In the genomic region with DNA sequence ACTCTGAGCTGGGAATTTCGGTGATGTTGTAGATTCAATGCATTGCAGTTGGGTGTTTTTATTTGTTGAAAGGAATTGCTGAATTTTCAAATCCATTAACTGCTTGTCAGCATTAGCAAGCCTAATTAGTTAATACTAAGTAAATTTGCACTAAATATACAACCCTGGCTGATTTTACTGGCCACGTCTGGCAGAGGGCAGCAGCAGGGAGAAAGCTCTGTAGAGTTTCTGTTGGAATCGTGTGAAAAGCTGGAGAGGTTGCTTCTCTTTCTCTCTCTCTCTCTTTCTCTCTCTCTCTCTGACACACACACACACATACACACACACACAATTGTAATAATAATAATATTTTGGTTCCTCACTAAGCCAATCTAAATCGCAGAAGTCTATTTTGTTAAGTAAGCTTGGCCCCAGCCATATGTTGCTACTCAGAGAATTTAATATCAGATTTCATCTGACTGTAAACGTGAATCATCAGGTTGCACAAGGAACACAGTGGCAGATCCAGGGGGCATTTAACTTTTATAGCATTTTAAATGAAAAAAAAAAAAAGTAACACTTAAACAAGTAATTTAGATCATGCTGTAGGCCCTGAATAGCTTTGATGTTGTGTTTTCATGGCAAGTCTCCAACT, we compare ENCODE assay signal across 11 cellular contexts.
DNase-seq lines count a peak whose midpoint lies in the region; ATAC-seq and TF ChIP-seq lines count a peak whose summit lies in the region.
"Had no signal": no experiment of that assay in that cellular context is flagged by ENCODE, and none has a peak within 500 bp of the region (broad histone marks: within the 10 kb centered on the region; RNA-seq: fewer than 3 reads in every experiment).

No MANE protein-coding gene starts in this region.

- no peaks in the 10 kb centered on the region for H3K9me3 ChIP-seq in tibial artery

- peaks cover 0 to 5% (median 0%) of the 10 kb centered on the region in 3 donors for H3K36me3 ChIP-seq in tibial artery

- no peak overlapping the region for H3K4me3 ChIP-seq in fibroblast of the aortic adventitia (ENCODE audit: low read depth, low read length)
- no peak overlapping the region for H3K4me3 ChIP-seq in tibial artery

- TF ChIP-seq CTCF in fibroblast of the aortic adventitia (IDR thresholded peaks at IDR 0.05; ENCODE audit: insufficient read depth, low read length) (peak; percentile 35), tibial artery (IDR thresholded peaks at IDR 0.05) (no peak)

- CTCF ChIA-PET in HEK293T (lab: Yijun Ruan, JAX): interaction anchor here (0.6 to 1.1 kb wide), 2 partner anchors 27 kb away, joined by 3 to 4 read pairs; no protein-coding TSS in a partner anchor

- peaks cover 0 to 43% (median 25%) of the 10 kb centered on the region in 4 donors for H3K4me1 ChIP-seq in tibial artery

- POLR2A ChIA-PET in HEK293T (lab: Yijun Ruan, JAX): no interaction called here

- H3K27ac ChIP-seq in tibial artery (peak overlapping the region; percentile 23 to 75), caudate nucleus (ENCODE audit: low read depth, low read length) (no peak overlapping the region)

- peak; percentile 78 for ATAC-seq in SK-N-SH treated with all-trans-retinoic acid at 6 μM for 48 hours

- no peaks in the 10 kb centered on the region for H3K27me3 ChIP-seq in tibial artery

- intact Hi-C loops in tibial artery (cut with DNase I; ENCODE audit: low total_unique reads): no loop called here

- no peak for DNase-seq in HEK293T (ENCODE audit: extremely low spot score)
- peak; percentile 91 for DNase-seq in fibroblast of the aortic adventitia (ENCODE audit: low read depth)
- no peak for DNase-seq in tibial artery
- no peak for DNase-seq in kidney tubule cell (ENCODE audit: low spot score)
- no peak for DNase-seq in caudate nucleus (lab: John Stamatoyannopoulos, UW)
- DNase-seq in NCI-H226: no peak
- DNase-seq: activated CD4-positive, CD25-positive, alpha-beta regulatory T cell; activated effector memory CD4-positive, alpha-beta T cell treated with Interleukin-2 at 50 U/mL for 16 hours; GF-D8; H7 had no signal

TF ChIP-seq in HEK293T, 16 proteins besides CTCF, POLR2A, EP300 and RAD21:
- TF ChIP-seq ZNF384 (IDR thresholded peaks at IDR 0.05): peak; percentile 77
- no peak for TF ChIP-seq LEF1 (IDR thresholded peaks at IDR 0.05; ENCODE audit: borderline replicate concordance)

TF ChIP-seq in SK-N-SH treated with all-trans-retinoic acid at 6 μM for 48 hours, 23 proteins besides CTCF, POLR2A, EP300 and RAD21:
- TF ChIP-seq ISL1 (CRISPR knock-in tag; IDR thresholded peaks at IDR 0.05) (0 out of 2 replicates have a peak, but pooled peaks have one; percentile 19), ARNTL (CRISPR knock-in tag; IDR thresholded peaks at IDR 0.05; ENCODE audit: borderline replicate concordance, low read depth) (no peak)
